Comparison of ENCODE assay signal across 25 cellular contexts in genomic region chr6:47520282-47520681, GRCh38. TPM values are rescaled to one million over a fixed set of nuclear protein-coding genes. Genes with fewer than 3 reads are reported as not detected.
DNase-seq lines count a peak whose midpoint lies in the region; ATAC-seq lines count a peak whose summit lies in the region.
"Had no signal": no experiment of that assay in that cellular context is flagged by ENCODE, and none has a peak within 500 bp of the region (broad histone marks: within the 10 kb centered on the region; RNA-seq: fewer than 3 reads in every experiment).

No MANE protein-coding gene starts in this region.

- H4K91ac ChIP-seq in trophoblast cell (ENCODE audit: low read depth, low read length): no peak overlapping the region

- H3K79me2 ChIP-seq in trophoblast cell (ENCODE audit: control insufficient read depth, insufficient read depth, low read length, poor library complexity): peaks cover 2% of the 10 kb centered on the region

- H3K27ac Mint-ChIP-seq in effector memory CD8-positive, alpha-beta T cell: peak overlapping the region; percentile 26 to 36
- H3K27ac Mint-ChIP-seq: activated naive CD8-positive, alpha-beta T cell treated with anti-CD3 and anti-CD28 coated beads for 36 hours; activated T-helper 1 cell treated with anti-CD3 and anti-CD28 coated beads, Interleukin-12 subunit alpha, Interleukin-12 subunit beta, Interleukin-2, Interleukin-4 antibody, amounts not matched to agents 30 ng/mL and 10 ng/mL and 1 ng/mL, durations not matched to agents 14 hours and 24 hours and 36 hours; nephron; stimulated activated naive CD8-positive, alpha-beta T cell treated with anti-CD3 and anti-CD28 coated beads, Interleukin-15, Interleukin-2, amounts not matched to agents 100 ng/mL and 50 ng/mL, for 24 hours had no signal

- peaks cover 3% of the 10 kb centered on the region for H3K36me3 Mint-ChIP-seq in effector memory CD8-positive, alpha-beta T cell (ENCODE audit: insufficient read depth)

- H3K4me2 ChIP-seq in trophoblast cell (ENCODE audit: low read length): no peak overlapping the region
- H3K4me2 ChIP-seq: PC-9 had no signal

- H2BK5ac ChIP-seq in trophoblast cell (ENCODE audit: low read depth, low read length, poor library complexity): no peak overlapping the region

- peak overlapping the region; percentile 3 for H3K4ac ChIP-seq in trophoblast cell (ENCODE audit: low read depth, low read length)

- no peaks in the 10 kb centered on the region for H3K27me3 ChIP-seq in trophoblast cell (ENCODE audit: insufficient read depth, low read length)
- H3K27me3 ChIP-seq: heart right ventricle, upper lobe of left lung had no signal

- H3K27me3 Mint-ChIP-seq in effector memory CD8-positive, alpha-beta T cell: no peaks in the 10 kb centered on the region
- H3K27me3 Mint-ChIP-seq: activated naive CD8-positive, alpha-beta T cell treated with anti-CD3 and anti-CD28 coated beads for 36 hours; stimulated activated naive CD8-positive, alpha-beta T cell treated with anti-CD3 and anti-CD28 coated beads, Interleukin-15, Interleukin-2, amounts not matched to agents 100 ng/mL and 50 ng/mL, for 24 hours had no signal

- no peak overlapping the region for H3K14ac ChIP-seq in trophoblast cell (ENCODE audit: low read length)

- no peak overlapping the region for H3K23ac ChIP-seq in trophoblast cell (ENCODE audit: low read length)

- DNase-seq in DMS53 (lab: John Stamatoyannopoulos, UW): peak; percentile 30
- DNase-seq in DMS53 treated with DMSO at 0.1 percent for 48 hours (lab: John Stamatoyannopoulos, UW; ENCODE audit: unreplicated experiment): no peak
- peak; percentile 51 for DNase-seq in NCI-H2171 (lab: John Stamatoyannopoulos, UW)
- no peak for DNase-seq in effector memory CD8-positive, alpha-beta T cell
- no peak for DNase-seq in trophoblast cell
- DNase-seq in KG1 (lab: John Stamatoyannopoulos, UW): no peak
- no peak for DNase-seq in stimulated activated naive CD4-positive, alpha-beta T cell treated with Interleukin-2 at 50 U/mL for 16 hours (lab: John Stamatoyannopoulos, UW)
- no peak for DNase-seq in SIG-M5 treated with dmso at 0.1 percent for 504 hours (lab: John Stamatoyannopoulos, UW; ENCODE audit: unreplicated experiment)
- DNase-seq: activated CD8-positive, alpha-beta memory T cell treated with anti-CD3 and anti-CD28 coated beads for 24 hours; activated naive CD8-positive, alpha-beta T cell treated with anti-CD3 and anti-CD28 coated beads for 36 hours; AML-193; GDM1; heart right ventricle; IMR-90; kidney; mammary epithelial cell; NCI-H1930; PC-9; posterior cingulate gyrus; upper lobe of left lung had no signal

- H3K27ac ChIP-seq in trophoblast cell (ENCODE audit: low read depth, low read length): no peak overlapping the region
- H3K27ac ChIP-seq: 22Rv1, heart right ventricle, PC-9, upper lobe of left lung had no signal

- peaks cover 25 to 54% of the 10 kb centered on the region in 2 donors for H3K4me1 Mint-ChIP-seq in effector memory CD8-positive, alpha-beta T cell (ENCODE audit: low read depth in 2 of 2)

- peak; percentile 42 for ATAC-seq in effector memory CD8-positive, alpha-beta T cell (replicated peaks)
- ATAC-seq: activated CD4-positive, CD25-positive, alpha-beta regulatory T cell treated with anti-CD3 and anti-CD28 coated beads, Interleukin-2, amount 50 U/mL, for 24 hours; heart right ventricle had no signal

- no peak overlapping the region for H3K18ac ChIP-seq in trophoblast cell (ENCODE audit: low read length)

- no peaks in the 10 kb centered on the region for H3K4me1 ChIP-seq in trophoblast cell (ENCODE audit: control insufficient read depth in 1 of 2, insufficient read depth in 2 of 2, low read length in 2 of 2)

- no peak overlapping the region for H2AK5ac ChIP-seq in trophoblast cell (ENCODE audit: low read length)

- H3K9me3 ChIP-seq in trophoblast cell (ENCODE audit: insufficient read depth, low read depth, low read length): no peaks in the 10 kb centered on the region
- H3K9me3 ChIP-seq: heart right ventricle, upper lobe of left lung had no signal

- H3K79me1 ChIP-seq in trophoblast cell (ENCODE audit: low read length): no peaks in the 10 kb centered on the region

- H4K8ac ChIP-seq in trophoblast cell (ENCODE audit: low read depth, low read length): no peak overlapping the region

- peaks cover 0 to 3% of the 10 kb centered on the region in 2 experiments for H3K36me3 ChIP-seq in trophoblast cell (ENCODE audit: control insufficient read depth in 1 of 2, insufficient read depth in 2 of 2, low read length in 2 of 2)
- H3K36me3 ChIP-seq: heart right ventricle, upper lobe of left lung had no signal

- no peak overlapping the region for H2BK12ac ChIP-seq in trophoblast cell (ENCODE audit: low read length)

- no peak overlapping the region for H3K4me3 ChIP-seq in trophoblast cell (ENCODE audit: low read depth, low read length)
- H3K4me3 ChIP-seq: heart right ventricle, PC-9, upper lobe of left lung had no signal

- no peak overlapping the region for H2AFZ ChIP-seq in trophoblast cell (ENCODE audit: insufficient read depth, low read length, poor library complexity)
- H2AFZ ChIP-seq: PC-9 had no signal

- H4K12ac ChIP-seq in trophoblast cell (ENCODE audit: low read depth, low read length): no peak overlapping the region

- H2BK120ac ChIP-seq in trophoblast cell (ENCODE audit: insufficient read depth, low read length, poor library complexity): no peak overlapping the region

- no CpG with 5 or more reads among the region's 6 CpGs for WGBS in trophoblast cell (ENCODE audit: extremely low coverage, insufficient coverage, insufficient read length)

- no peak overlapping the region for H3K9ac ChIP-seq in trophoblast cell (ENCODE audit: low read length)

- no peaks in the 10 kb centered on the region for H3K9me3 Mint-ChIP-seq in effector memory CD8-positive, alpha-beta T cell
- H3K9me3 Mint-ChIP-seq: activated naive CD8-positive, alpha-beta T cell treated with anti-CD3 and anti-CD28 coated beads for 36 hours; activated T-helper 1 cell treated with anti-CD3 and anti-CD28 coated beads, Interleukin-12 subunit alpha, Interleukin-12 subunit beta, Interleukin-2, Interleukin-4 antibody, amounts not matched to agents 30 ng/mL and 10 ng/mL and 1 ng/mL, durations not matched to agents 14 hours and 24 hours and 36 hours; nephron; stimulated activated naive CD8-positive, alpha-beta T cell treated with anti-CD3 and anti-CD28 coated beads, Interleukin-15, Interleukin-2, amounts not matched to agents 100 ng/mL and 50 ng/mL, for 24 hours had no signal

- H3K4me3 Mint-ChIP-seq in effector memory CD8-positive, alpha-beta T cell: no peak overlapping the region
- H3K4me3 Mint-ChIP-seq: activated naive CD8-positive, alpha-beta T cell treated with anti-CD3 and anti-CD28 coated beads for 36 hours; activated T-helper 1 cell treated with anti-CD3 and anti-CD28 coated beads, Interleukin-12 subunit alpha, Interleukin-12 subunit beta, Interleukin-2, Interleukin-4 antibody, amounts not matched to agents 30 ng/mL and 10 ng/mL and 1 ng/mL, durations not matched to agents 14 hours and 24 hours and 36 hours; nephron; stimulated activated naive CD8-positive, alpha-beta T cell treated with anti-CD3 and anti-CD28 coated beads, Interleukin-15, Interleukin-2, amounts not matched to agents 100 ng/mL and 50 ng/mL, for 24 hours had no signal

RNA-seq across cellular contexts. Expression of gene CD2AP, which starts 42.7 kb away (rescaled TPM):
- 26.6 and 27.1 TPM in 2 replicates for polyA plus RNA-seq in trophoblast cell (2013)

Comparison
In these comparisons a context has a peak if more than half of its experiments do, and no peak if none do; other contexts are left out.
1. DNase-seq: peak in DMS53 (single experiment) and NCI-H2171 (single experiment); none in DMS53 treated with DMSO at 0.1 percent for 48 hours (single experiment), effector memory CD8-positive, alpha-beta T cell (0 of 3), trophoblast cell (0 of 2), KG1 (single experiment), stimulated activated naive CD4-positive, alpha-beta T cell treated with Interleukin-2 at 50 U/mL for 16 hours (single experiment) and SIG-M5 treated with dmso at 0.1 percent for 504 hours (single experiment).